25 cellular contexts compared by ENCODE assay signal in the genomic region with DNA sequence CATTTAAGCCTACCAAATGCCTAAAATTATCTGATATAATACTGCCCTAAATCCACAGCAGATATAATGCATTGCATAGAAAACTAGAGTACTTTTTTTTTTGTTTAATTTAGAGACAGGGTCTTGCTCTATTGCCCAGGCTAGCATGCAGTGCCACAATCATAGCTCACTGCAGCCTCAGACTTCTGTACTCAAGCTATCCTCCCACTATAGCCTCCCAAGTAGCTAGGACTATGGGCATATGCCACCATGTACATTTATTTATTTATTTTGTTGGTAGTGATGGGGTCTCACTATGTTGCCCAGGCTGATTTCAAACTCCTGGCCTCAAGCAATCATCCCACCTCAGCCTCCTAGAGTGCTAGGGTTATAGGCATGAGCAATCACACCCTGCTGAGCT.
"Had no signal": no experiment of that assay in that cellular context is flagged by ENCODE, and none has a peak within 500 bp of the region (broad histone marks: within the 10 kb centered on the region; RNA-seq: fewer than 3 reads in every experiment).

No MANE protein-coding gene starts in this region.

- H3K79me2 ChIP-seq: hepatocyte had no signal

- H3K4me3 ChIP-seq: coronary artery, dorsolateral prefrontal cortex, esophagus muscularis mucosa, gastroesophageal sphincter, heart left ventricle, hepatocyte, lower lobe of right lung had no signal

- H2AFZ ChIP-seq: hepatocyte had no signal

- H3K9me3 Mint-ChIP-seq: immature natural killer cell; naive thymus-derived CD4-positive, alpha-beta T cell had no signal

- ATAC-seq: foreskin keratinocyte; gastroesophageal sphincter; heart left ventricle; left colon; left lobe of liver; left ventricle myocardium superior; naive thymus-derived CD4-positive, alpha-beta T cell had no signal

- H3K27ac Mint-ChIP-seq: immature natural killer cell; naive thymus-derived CD4-positive, alpha-beta T cell had no signal

- H3K27me3 ChIP-seq: dorsolateral prefrontal cortex, esophagus muscularis mucosa, foreskin keratinocyte, gastroesophageal sphincter, heart left ventricle, hepatocyte had no signal

- H3K4me2 ChIP-seq: hepatocyte had no signal

- H3K4me1 ChIP-seq: esophagus muscularis mucosa, foreskin keratinocyte, gastroesophageal sphincter, lower lobe of right lung had no signal

- H3K27ac ChIP-seq: coronary artery, dorsolateral prefrontal cortex, esophagus muscularis mucosa, foreskin keratinocyte, gastroesophageal sphincter, heart left ventricle, hepatocyte, lower lobe of right lung had no signal

- H3K4me1 Mint-ChIP-seq: immature natural killer cell; naive thymus-derived CD4-positive, alpha-beta T cell had no signal

- H3K27me3 Mint-ChIP-seq: naive thymus-derived CD4-positive, alpha-beta T cell had no signal

- H3K4me3 Mint-ChIP-seq: immature natural killer cell; naive thymus-derived CD4-positive, alpha-beta T cell had no signal

- H3K9me3 ChIP-seq: esophagus muscularis mucosa, gastroesophageal sphincter, heart left ventricle, lower lobe of right lung had no signal

- H3K36me3 ChIP-seq: lower lobe of right lung had no signal

- FAIRE-seq: colon, endothelial cell of umbilical vein, frontal cortex, kidney had no signal

- DNase-seq: dermis blood vessel endothelial cell; dorsolateral prefrontal cortex; effector CD4-positive, alpha-beta T cell; effector memory CD4-positive, alpha-beta T cell; foreskin keratinocyte; heart left ventricle; hypothalamus; immature natural killer cell; islet precursor cell; kidney; kidney glomerular epithelial cell; left colon; left ventricle myocardium superior; lower lobe of right lung; mesenchymal stem cell; midbrain; naive thymus-derived CD4-positive, alpha-beta T cell had no signal
